Comparison of ENCODE assay signal across 8 cellular contexts in the genomic region with DNA sequence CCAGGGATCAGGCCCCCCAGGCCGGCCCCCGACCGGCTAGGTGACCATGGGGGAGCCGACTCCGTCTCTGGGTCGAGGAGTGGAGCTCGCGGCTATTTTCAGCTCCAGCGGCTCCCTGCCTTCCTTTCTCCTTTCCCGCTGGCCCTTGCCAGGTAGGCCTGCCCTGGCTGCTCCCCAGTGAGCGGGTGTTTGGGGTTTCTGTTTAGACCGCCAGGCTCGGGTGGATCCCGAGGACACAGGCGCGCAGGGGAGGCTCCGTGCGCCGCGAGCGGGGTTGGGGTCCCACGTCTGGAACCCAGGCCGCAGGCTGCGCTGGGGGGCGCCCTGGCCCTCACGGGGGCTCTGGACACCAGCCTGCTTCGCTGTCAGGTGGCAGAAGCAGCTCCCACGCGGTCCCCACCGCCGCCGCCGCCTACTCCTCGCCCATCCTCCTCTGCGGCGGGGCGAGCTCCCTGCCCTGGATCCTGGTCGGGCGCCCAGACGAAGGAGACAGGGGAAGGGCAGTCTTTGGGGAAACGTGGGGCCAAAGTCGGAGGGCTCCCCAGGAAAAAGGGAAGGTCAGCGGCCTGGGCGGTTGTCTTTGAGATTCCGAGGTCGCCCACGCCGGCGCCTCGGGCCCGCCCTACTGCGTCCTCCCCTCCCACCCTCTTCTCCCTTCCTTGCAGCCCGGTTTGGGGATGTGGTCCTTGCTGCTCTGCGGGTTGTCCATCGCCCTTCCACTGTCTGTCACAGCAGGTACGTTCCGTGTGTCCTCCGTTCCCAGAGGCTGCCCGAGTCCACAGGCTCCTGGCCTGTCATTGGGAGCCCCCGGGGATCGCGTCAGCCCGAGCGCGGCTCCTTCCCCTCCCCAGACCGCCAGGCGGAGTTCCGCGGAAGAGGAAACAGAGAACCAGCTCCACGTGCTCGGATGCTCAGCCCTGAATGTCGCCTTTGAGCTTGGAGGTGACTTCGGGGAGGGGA. TPM values are rescaled to one million over a fixed set of nuclear protein-coding genes. Genes with fewer than 3 reads are reported as not detected.
A peak's percentile ranks its signal among the peaks of the same experiment; 100 is the strongest.
DNase-seq lines count a peak whose midpoint lies in the region; FAIRE-seq and TF ChIP-seq lines count a peak whose summit lies in the region.

No MANE protein-coding gene starts in this region.

- no peaks in the 10 kb centered on the region for H3K9me3 Mint-ChIP-seq in HFFc6
- H3K9me3 Mint-ChIP-seq in nephron = peaks cover 4% of the 10 kb centered on the region

- no peak; the same call in 1 of the 2 replicates for TF ChIP-seq CTCF in HFFc6 (IDR thresholded peaks at IDR 0.05)
- TF ChIP-seq CTCF in fibroblast of the aortic adventitia (IDR thresholded peaks at IDR 0.05; ENCODE audit: insufficient read depth, low read length) = peak; percentile 64
- no peak for TF ChIP-seq CTCF in nephron (IDR thresholded peaks at IDR 0.05; ENCODE audit: unreplicated experiment in 3 of 3)

- peak overlapping the region; percentile 68 for H3K4me3 Mint-ChIP-seq in HFFc6
- H3K4me3 Mint-ChIP-seq in nephron = peak overlapping the region; percentile 79 to 86 (median 84)

- H3K9ac ChIP-seq in stomach smooth muscle (ENCODE audit: low read length in 2 of 2) = peak overlapping the region; percentile 6 to 55

- in situ Hi-C loops in ACHN (cut with HindIII; ENCODE audit: low pct_ligation_motif_present, low pct_unique_long_range_greater_than_20kb, low sequenced_read_pairs) = no loop called here

- H3K27me3 ChIP-seq in stomach smooth muscle (ENCODE audit: control insufficient read depth in 1 of 2, insufficient read depth in 2 of 2, low read length in 2 of 2) = peaks cover 10 to 15% of the 10 kb centered on the region in 2 donors

- H3K27me3 Mint-ChIP-seq in HFFc6 (ENCODE audit: insufficient read depth) (peaks cover 6% of the 10 kb centered on the region; the same call in 1 of the 2 replicates), nephron (ENCODE audit: low read depth) (peaks cover 26% of the 10 kb centered on the region)

- peak overlapping the region; percentile 54 for H3K4me3 ChIP-seq in fibroblast of the aortic adventitia (ENCODE audit: low read depth, low read length)
- peak overlapping the region; percentile 73 to 81 for H3K4me3 ChIP-seq in stomach smooth muscle (ENCODE audit: low read length in 2 of 2)

- H3K4me1 ChIP-seq in stomach smooth muscle (ENCODE audit: control insufficient read depth, insufficient read depth, low read length) = peaks cover 5% of the 10 kb centered on the region

- H3K4me1 Mint-ChIP-seq in HFFc6 (ENCODE audit: low read depth) (peaks cover 26% of the 10 kb centered on the region), nephron (peaks cover 5% of the 10 kb centered on the region)

- H3K9me3 ChIP-seq in stomach smooth muscle (ENCODE audit: control insufficient read depth in 2 of 2, low read length in 2 of 2) = no peaks in the 10 kb centered on the region

- FAIRE-seq in GM12891 (lab: Jason Lieb, UNC) = no peak

- H3K36me3 Mint-ChIP-seq in HFFc6 (ENCODE audit: low read depth) (0 out of 2 replicates have a peak, but pooled peaks cover 3% of the 10 kb centered on the region), nephron (ENCODE audit: low read depth) (no peaks in the 10 kb centered on the region)

- DNase-seq in HFFc6 (no peak), activated T-cell treated with anti-CD3 and anti-CD28 coated beads for 4 hours (peak; percentile 48), fibroblast of the aortic adventitia (ENCODE audit: low read depth) (peak; percentile 40), GM12891 (ENCODE audit: insufficient read length, low spot score) (no peak), NCI-H1436 treated with DMSO at 0.1 percent for 48 hours (lab: John Stamatoyannopoulos, UW) (no peak), ACHN (no peak)

- no peaks in the 10 kb centered on the region for H3K36me3 ChIP-seq in stomach smooth muscle (ENCODE audit: control insufficient read depth in 2 of 2, insufficient read depth in 2 of 2, low read length in 2 of 2)

- no peak overlapping the region for H3K27ac ChIP-seq in stomach smooth muscle (ENCODE audit: low read length)

- H3K27ac Mint-ChIP-seq in HFFc6 (0 out of 2 replicates have a peak overlapping the region, but pooled peaks have one; percentile 13), nephron (no peak overlapping the region)

- no peak for TF ChIP-seq POLR2A in GM12891 (IDR thresholded peaks at IDR 0.05; ENCODE audit: low read depth, low read length)

TF ChIP-seq in GM12891, 5 proteins besides CTCF, POLR2A, EP300 and RAD21:
- no peak for TF ChIP-seq POU2F2 (IDR thresholded peaks at IDR 0.05; ENCODE audit: low read depth, low read length)
- no peak for TF ChIP-seq TAF1 (IDR thresholded peaks at IDR 0.05; ENCODE audit: low read depth, low read length)
- TF ChIP-seq POLR2AphosphoS5 (IDR thresholded peaks at IDR 0.05; ENCODE audit: low read depth, low read length) = no peak
- TF ChIP-seq PAX5 (IDR thresholded peaks at IDR 0.05; ENCODE audit: insufficient read depth, low read length, severe bottlenecking) = no peak
- no peak for TF ChIP-seq SPI1 (IDR thresholded peaks at IDR 0.05; ENCODE audit: low read depth, low read length)

RNA-seq across cellular contexts. Expression of a gene that starts 0.6 kb away (rescaled TPM):
- not detected for total RNA-seq in HFFc6 (2021; fragmentation: NEBNext Ultra II Directional; extraction: Animal tissue kit (Norgen Biotek cat#: 25700))
- 1.7 and 9.8 TPM in 2 replicates for total RNA-seq in fibroblast of the aortic adventitia (ENCODE audit: low replicate concordance)
- polyA plus RNA-seq in GM12891 (2012; ENCODE audit: low read depth, missing spikeins) = not detected

RNA-seq across cellular contexts. Expression of a gene that starts 44.9 kb away (rescaled TPM):
- 10 to 100 TPM; 13.8 to 25.0 (median 22.9) TPM for total RNA-seq in HFFc6 (2021; fragmentation: NEBNext Ultra II Directional; extraction: Animal tissue kit (Norgen Biotek cat#: 25700))
- 150 and 152 TPM in 2 replicates for total RNA-seq in fibroblast of the aortic adventitia (ENCODE audit: low replicate concordance)
- polyA plus RNA-seq in GM12891 (2012; ENCODE audit: low read depth, missing spikeins) = 0.35 TPM

Comparison
In these comparisons a context has a peak if more than half of its experiments do, and no peak if none do; other contexts are left out.
1. DNase-seq: peak in activated T-cell treated with anti-CD3 and anti-CD28 coated beads for 4 hours (single experiment) and fibroblast of the aortic adventitia (single experiment); none in HFFc6 (single experiment), GM12891 (single experiment), NCI-H1436 treated with DMSO at 0.1 percent for 48 hours (single experiment) and ACHN (single experiment).